Comparison of ENCODE assay signal across 11 cellular contexts in the genomic region with DNA sequence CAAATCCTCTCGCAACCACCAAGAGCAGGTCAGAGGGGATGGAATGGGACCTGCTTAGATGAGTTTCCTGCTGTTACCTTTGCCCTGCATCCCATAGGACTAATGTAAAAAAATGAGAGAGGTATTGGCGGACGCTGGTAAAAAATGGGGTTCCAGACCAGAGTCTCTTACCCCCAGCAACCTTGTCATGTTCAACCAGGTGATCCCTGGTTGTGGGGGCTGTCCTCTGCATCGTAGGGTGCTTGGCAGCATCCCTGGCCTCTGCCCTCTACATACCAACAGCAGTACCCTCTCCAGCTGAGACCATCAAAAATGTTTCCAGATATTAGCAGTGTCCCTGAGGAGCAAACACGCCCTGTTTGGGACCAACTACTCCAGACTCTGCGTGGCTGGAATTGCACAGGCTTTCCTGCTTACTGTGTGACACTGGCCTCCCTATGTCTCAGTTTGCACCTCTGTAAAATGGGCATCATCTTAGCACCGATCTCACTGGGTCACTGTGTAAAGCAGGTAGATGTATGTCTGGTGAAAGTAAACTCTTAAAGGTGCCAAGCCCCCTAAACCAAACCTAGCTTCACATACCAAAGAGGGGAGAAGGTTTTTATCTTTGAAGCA. TPM values are rescaled to one million over a fixed set of nuclear protein-coding genes. Genes with fewer than 3 reads are reported as not detected.
DNase-seq lines count a peak whose midpoint lies in the region; ATAC-seq, FAIRE-seq and TF ChIP-seq lines count a peak whose summit lies in the region.
"Had no signal": no experiment of that assay in that cellular context is flagged by ENCODE, and none has a peak within 500 bp of the region (broad histone marks: within the 10 kb centered on the region; RNA-seq: fewer than 3 reads in every experiment).

No MANE protein-coding gene starts in this region.

- no peak for ATAC-seq in GM18502 (IDR thresholded peaks at IDR 0.05; ENCODE audit: poor library complexity, unreplicated experiment)

- H3K36me3 ChIP-seq in Loucy (ENCODE audit: insufficient read depth, low read length) (no peaks in the 10 kb centered on the region), parathyroid adenoma (ENCODE audit: control insufficient read depth, insufficient read depth, low read length) (no peaks in the 10 kb centered on the region)

- peak overlapping the region; percentile 100 for H3K4me3 Mint-ChIP-seq in CD14-positive monocyte
- H3K4me3 Mint-ChIP-seq in dendritic cell treated with granulocyte-macrophage colony-stimulating factor and Interleukin-4, amounts not matched to agents 40 ng/mL and 50 ng/mL, for 4 days = peak overlapping the region; percentile 97

- no peak overlapping the region for H3K27ac ChIP-seq in parathyroid adenoma

- no peak for TF ChIP-seq POLR2A in H54 (IDR thresholded peaks at IDR 0.05; ENCODE audit: low read depth, low read length)

- no peaks in the 10 kb centered on the region for H3K27me3 Mint-ChIP-seq in CD14-positive monocyte (ENCODE audit: low read depth in 3 of 3)
- H3K27me3 Mint-ChIP-seq in dendritic cell treated with granulocyte-macrophage colony-stimulating factor and Interleukin-4, amounts not matched to agents 40 ng/mL and 50 ng/mL, for 4 days = no peaks in the 10 kb centered on the region

- H3K4me2 ChIP-seq in Loucy (ENCODE audit: low read depth, low read length, poor library complexity, severe bottlenecking) (peak overlapping the region; percentile 63), parathyroid adenoma (ENCODE audit: low read length) (peak overlapping the region; percentile 9)

- H3K9ac ChIP-seq in Loucy (ENCODE audit: low read depth, low read length, poor library complexity, severe bottlenecking) = peak overlapping the region; percentile 88
- no peak overlapping the region for H3K9ac ChIP-seq in parathyroid adenoma

- H3K4me1 ChIP-seq in Loucy (ENCODE audit: insufficient read depth, low read length, poor library complexity, severe bottlenecking) (peaks cover 27% of the 10 kb centered on the region), parathyroid adenoma (no peaks in the 10 kb centered on the region)

- no peaks in the 10 kb centered on the region for H4K20me1 ChIP-seq in Loucy (ENCODE audit: insufficient read depth, low read length, poor library complexity, severe bottlenecking)

- FAIRE-seq in H54 (lab: Jason Lieb, UNC) = no peak
- FAIRE-seq: G401.6 had no signal

- peaks cover 0 to 7% (median 3%) of the 10 kb centered on the region in 7 donors for H3K9me3 Mint-ChIP-seq in CD14-positive monocyte
- H3K9me3 Mint-ChIP-seq in dendritic cell treated with granulocyte-macrophage colony-stimulating factor and Interleukin-4, amounts not matched to agents 40 ng/mL and 50 ng/mL, for 4 days = peaks cover 5% of the 10 kb centered on the region

- no peak for DNase-seq in CD14-positive monocyte (ENCODE audit: low spot score)
- DNase-seq in H54 (ENCODE audit: insufficient read length, low spot score) = no peak
- DNase-seq in stimulated activated CD4-positive, alpha-beta T cell treated with anti-CD3 and anti-CD28 coated beads, Interleukin-2, amount 100 ng/mL, for 24 hours = no peak
- DNase-seq in DMS 273 (lab: John Stamatoyannopoulos, UW; ENCODE audit: unreplicated experiment) = no peak
- DNase-seq: activated CD4-positive, alpha-beta T cell treated with anti-CD3 and anti-CD28 coated beads for 1 hour; dermis blood vessel endothelial cell had no signal

- H3K4me3 ChIP-seq in Loucy (ENCODE audit: low read length, poor library complexity, severe bottlenecking) (peak overlapping the region; percentile 91), parathyroid adenoma (ENCODE audit: low read depth, low read length) (peak overlapping the region; percentile 2)

- peaks cover 57% of the 10 kb centered on the region for H3K4me1 Mint-ChIP-seq in CD14-positive monocyte
- peaks cover 45% of the 10 kb centered on the region for H3K4me1 Mint-ChIP-seq in dendritic cell treated with granulocyte-macrophage colony-stimulating factor and Interleukin-4, amounts not matched to agents 40 ng/mL and 50 ng/mL, for 4 days (ENCODE audit: low read depth)

- no peaks in the 10 kb centered on the region for H3K9me2 ChIP-seq in Loucy (replicated peaks; ENCODE audit: low read depth, low read length)

- H3F3A ChIP-seq in Loucy (ENCODE audit: low read depth) = no peaks in the 10 kb centered on the region

- peak overlapping the region in 6 of 7 donors; percentile 85 to 100 (median 99) for H3K27ac Mint-ChIP-seq in CD14-positive monocyte
- peak overlapping the region; percentile 98 for H3K27ac Mint-ChIP-seq in dendritic cell treated with granulocyte-macrophage colony-stimulating factor and Interleukin-4, amounts not matched to agents 40 ng/mL and 50 ng/mL, for 4 days

- intact Hi-C loops in CD14-positive monocyte (cut with micrococcal nuclease) = no loop called here
- intact Hi-C loops in dendritic cell treated with granulocyte-macrophage colony-stimulating factor and Interleukin-4, amounts not matched to agents 40 ng/mL and 50 ng/mL, for 4 days (cut with micrococcal nuclease) = no loop called here

- TF ChIP-seq CTCF in CD14-positive monocyte (IDR thresholded peaks at IDR 0.05) = no peak
- no peak for TF ChIP-seq CTCF in Loucy (conservative IDR thresholded peaks at IDR 0.05; ENCODE audit: low read length)
- no peak for TF ChIP-seq CTCF in parathyroid adenoma (IDR thresholded peaks at IDR 0.05)

- H3K9me3 ChIP-seq in Loucy (ENCODE audit: insufficient read depth, low read depth, low read length) (no peaks in the 10 kb centered on the region; the same call in 1 of the 2 replicates), parathyroid adenoma (ENCODE audit: control insufficient read depth, low read length) (no peaks in the 10 kb centered on the region)

- H3K79me2 ChIP-seq in Loucy (ENCODE audit: insufficient read depth, low read length) (peaks cover 40% of the 10 kb centered on the region), parathyroid adenoma (no peaks in the 10 kb centered on the region)

- no peaks in the 10 kb centered on the region for H3K27me3 ChIP-seq in Loucy (ENCODE audit: insufficient read depth, low read length, poor library complexity, severe bottlenecking)
- no peaks in the 10 kb centered on the region for H3K27me3 ChIP-seq in parathyroid adenoma (ENCODE audit: control insufficient read depth, insufficient read depth, low read length)

- peaks cover 16 to 18% of the 10 kb centered on the region in 2 donors for H3K36me3 Mint-ChIP-seq in CD14-positive monocyte
- peaks cover 30% of the 10 kb centered on the region for H3K36me3 Mint-ChIP-seq in dendritic cell treated with granulocyte-macrophage colony-stimulating factor and Interleukin-4, amounts not matched to agents 40 ng/mL and 50 ng/mL, for 4 days (ENCODE audit: low read depth)

- H2AFZ ChIP-seq in Loucy (ENCODE audit: low read length) (no peak overlapping the region), parathyroid adenoma (no peak overlapping the region)

RNA-seq across cellular contexts. Expression of gene APOL6, which starts 1.5 kb away (rescaled TPM):
- polyA plus RNA-seq in CD14-positive monocyte = 10 to 100 TPM in 1 of 2 donors, 1 to 10 TPM in 1; 7.6 to 13.6 TPM

RNA-seq across cellular contexts. Expression of gene MB, which starts 32.6 kb away (rescaled TPM):
- not detected for polyA plus RNA-seq in CD14-positive monocyte
